ENCODE assay signal across 8 cellular contexts in the genomic region with DNA sequence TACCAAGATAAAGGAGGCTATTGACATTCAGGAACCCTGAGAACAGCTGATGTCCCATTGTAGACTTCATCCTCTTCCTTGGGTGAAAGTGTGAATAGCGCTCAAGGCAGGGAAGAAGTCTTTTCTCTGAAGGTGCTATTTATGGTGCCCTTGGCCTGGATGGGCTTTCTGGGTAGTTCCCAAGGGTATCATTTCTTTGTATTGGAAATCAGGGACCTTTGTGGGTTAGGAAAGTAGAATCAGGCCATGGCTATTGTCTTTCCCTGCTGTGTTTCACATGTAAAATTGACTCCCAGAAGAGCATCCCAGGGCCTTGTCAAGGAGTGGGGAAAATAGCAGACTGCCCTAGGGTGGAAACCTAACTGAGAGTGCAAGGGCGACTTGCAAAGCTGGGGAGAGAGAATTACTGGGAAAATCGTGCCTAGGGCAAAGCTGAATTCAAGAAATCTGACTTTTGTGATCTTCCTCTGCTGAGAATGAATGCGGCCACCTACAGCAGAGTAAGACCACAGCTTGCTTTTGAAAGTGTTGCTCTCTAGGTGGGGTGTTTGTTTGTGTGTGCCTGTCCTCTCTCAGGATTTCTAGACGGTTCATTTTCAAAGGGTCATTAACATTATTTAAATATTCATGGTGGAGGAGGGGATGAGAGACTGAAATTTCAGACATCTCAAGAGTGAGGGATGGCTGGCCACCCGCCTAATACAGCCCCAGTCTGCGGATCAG.
A peak's percentile ranks its signal among the peaks of the same experiment; 100 is the strongest.
DNase-seq lines count a peak whose midpoint lies in the region; TF ChIP-seq lines count a peak whose summit lies in the region.

No MANE protein-coding gene starts in this region.

- intact Hi-C loops in activated naive CD4-positive, alpha-beta T cell treated with anti-CD3 and anti-CD28 coated beads for 36 hours (cut with micrococcal nuclease), result no loop called here

- H3K4me1 ChIP-seq in Karpas-422 (ENCODE audit: low read length) (peaks cover 23% of the 10 kb centered on the region), subcutaneous abdominal adipose tissue (ENCODE audit: control insufficient read depth in 5 of 5, insufficient read depth in 5 of 5, low read length in 5 of 5) (peaks cover 6 to 39% (median 34%) of the 10 kb centered on the region in 5 donors)

- H3K27me3 ChIP-seq in Karpas-422 (ENCODE audit: low read length) (no peaks in the 10 kb centered on the region), subcutaneous abdominal adipose tissue (ENCODE audit: control insufficient read depth in 5 of 5, insufficient read depth in 4 of 5, low read length in 5 of 5) (peaks cover 0 to 2% (median 0%) of the 10 kb centered on the region in 5 donors)

- no peak for DNase-seq in activated naive CD4-positive, alpha-beta T cell treated with anti-CD3 and anti-CD28 coated beads for 36 hours
- DNase-seq in activated naive CD4-positive, alpha-beta T cell treated with anti-CD3 and anti-CD28 coated beads, Interleukin-2, amount 50 U/mL, for 16 hours, result no peak
- DNase-seq in Karpas-422 (no peak), fibroblast of villous mesenchyme (ENCODE audit: low read depth) (no peak), DMS153 (lab: John Stamatoyannopoulos, UW) (no peak), DMS79 treated with DMSO at 0.1 percent for 48 hours (lab: John Stamatoyannopoulos, UW) (no peak), HPDE6-E6E7 (ENCODE audit: extremely low spot score) (no peak)

- peaks cover 11% of the 10 kb centered on the region for H3K36me3 Mint-ChIP-seq in activated naive CD4-positive, alpha-beta T cell treated with anti-CD3 and anti-CD28 coated beads for 36 hours (ENCODE audit: low read depth)

- H3K27ac Mint-ChIP-seq in activated naive CD4-positive, alpha-beta T cell treated with anti-CD3 and anti-CD28 coated beads for 36 hours, result no peak overlapping the region

- H3K79me2 ChIP-seq in Karpas-422 (ENCODE audit: low read length), result no peaks in the 10 kb centered on the region

- H3K9me2 ChIP-seq in Karpas-422 (replicated peaks; ENCODE audit: insufficient read depth, low read length), result no peaks in the 10 kb centered on the region

- peaks cover 33% of the 10 kb centered on the region for H3K4me1 Mint-ChIP-seq in activated naive CD4-positive, alpha-beta T cell treated with anti-CD3 and anti-CD28 coated beads for 36 hours (ENCODE audit: low read depth)

- peaks cover 2% of the 10 kb centered on the region for H3K9me3 Mint-ChIP-seq in activated naive CD4-positive, alpha-beta T cell treated with anti-CD3 and anti-CD28 coated beads for 36 hours

- no peak overlapping the region for H3K27ac ChIP-seq in Karpas-422 (ENCODE audit: low read length)
- peak overlapping the region; percentile 54 for H3K27ac ChIP-seq in subcutaneous abdominal adipose tissue (ENCODE audit: low read depth, low read length)

- H3K9ac ChIP-seq in Karpas-422 (ENCODE audit: low read length), result peak overlapping the region; percentile 54
- H3K9ac ChIP-seq in subcutaneous abdominal adipose tissue (ENCODE audit: low read length in 5 of 5), result peak overlapping the region in 1 of 5 donors; percentile 73

- peak overlapping the region; percentile 84 for H3K4me3 Mint-ChIP-seq in activated naive CD4-positive, alpha-beta T cell treated with anti-CD3 and anti-CD28 coated beads for 36 hours

- H3K27me3 Mint-ChIP-seq in activated naive CD4-positive, alpha-beta T cell treated with anti-CD3 and anti-CD28 coated beads for 36 hours (ENCODE audit: low read depth), result peaks cover 12% of the 10 kb centered on the region

- TF ChIP-seq CTCF in fibroblast of villous mesenchyme (IDR thresholded peaks at IDR 0.05; ENCODE audit: insufficient read depth, low read depth, low read length), result no peak

- no peaks in the 10 kb centered on the region for H4K20me1 ChIP-seq in Karpas-422 (ENCODE audit: insufficient read depth, low read depth, low read length)

- H3K4me3 ChIP-seq in Karpas-422 (ENCODE audit: low read length) (peak overlapping the region; percentile 71), fibroblast of villous mesenchyme (ENCODE audit: low read depth, low read length) (peak overlapping the region; percentile 92), subcutaneous abdominal adipose tissue (ENCODE audit: low read depth in 1 of 5, low read length in 5 of 5) (peak overlapping the region in 3 of 5 donors; percentile 82 to 88 (median 88))

- H3K9me3 ChIP-seq in Karpas-422 (ENCODE audit: low read length), result no peaks in the 10 kb centered on the region
- no peaks in the 10 kb centered on the region for H3K9me3 ChIP-seq in subcutaneous abdominal adipose tissue (ENCODE audit: control insufficient read depth in 5 of 5, low read length in 5 of 5)

- no peaks in the 10 kb centered on the region for H3K36me3 ChIP-seq in Karpas-422 (ENCODE audit: insufficient read depth, low read length)
- H3K36me3 ChIP-seq in subcutaneous abdominal adipose tissue (ENCODE audit: control insufficient read depth in 5 of 5, insufficient read depth in 5 of 5, low read length in 5 of 5), result no peaks in the 10 kb centered on the region

- H2AFZ ChIP-seq in Karpas-422 (ENCODE audit: low read length), result peak overlapping the region; percentile 95; the same call in 1 of the 2 replicates

- peak overlapping the region; percentile 89 for H3K4me2 ChIP-seq in Karpas-422 (ENCODE audit: low read depth, low read length, poor library complexity, severe bottlenecking)

- CTCF ChIA-PET in activated naive CD4-positive, alpha-beta T cell treated with anti-CD3 and anti-CD28 coated beads for 36 hours (lab: Charles Lee), result interaction anchor here (0.6 to 1.0 kb wide), 3 partner anchors 73 to 230 kb away, joined by 3 to 5 read pairs (median 4); no protein-coding TSS in a partner anchor
